30 cellular contexts compared by ENCODE assay signal in genomic region chr3:72069543-72069942, GRCh38.
"Had no signal": no experiment of that assay in that cellular context is flagged by ENCODE, and none has a peak within 500 bp of the region (broad histone marks: within the 10 kb centered on the region; RNA-seq: fewer than 3 reads in every experiment).

No MANE protein-coding gene starts in this region.

- H3K27ac ChIP-seq: colonic mucosa, coronary artery, dorsolateral prefrontal cortex, epithelial cell of prostate, esophagus muscularis mucosa, esophagus squamous epithelium, foreskin keratinocyte, gastrocnemius medialis, gastroesophageal sphincter, heart left ventricle, heart right ventricle, hepatocyte had no signal

- H3K4me1 ChIP-seq: colonic mucosa, esophagus muscularis mucosa, esophagus squamous epithelium, foreskin keratinocyte, gastrocnemius medialis, gastroesophageal sphincter, heart left ventricle had no signal

- H3K9me3 ChIP-seq: colonic mucosa, esophagus muscularis mucosa, esophagus squamous epithelium, gastrocnemius medialis, gastroesophageal sphincter, heart right ventricle had no signal

- H3K36me3 ChIP-seq: colonic mucosa, esophagus muscularis mucosa, esophagus squamous epithelium, gastrocnemius medialis, gastroesophageal sphincter, heart left ventricle, heart right ventricle had no signal

- H3K4me2 ChIP-seq: hepatocyte had no signal

- H3K4me3 Mint-ChIP-seq: dendritic cell treated with granulocyte-macrophage colony-stimulating factor and Interleukin-4, amounts not matched to agents 40 ng/mL and 50 ng/mL, for 4 days; effector memory CD8-positive, alpha-beta T cell; endodermal cell had no signal

- FAIRE-seq: colon, endometrium, endothelial cell of umbilical vein, frontal cortex had no signal

- H3K27me3 ChIP-seq: colonic mucosa, dorsolateral prefrontal cortex, esophagus muscularis mucosa, esophagus squamous epithelium, gastrocnemius medialis, gastroesophageal sphincter, heart left ventricle, heart right ventricle, hepatocyte had no signal

- H3K79me2 ChIP-seq: hepatocyte had no signal

- H3K27ac Mint-ChIP-seq: dendritic cell treated with granulocyte-macrophage colony-stimulating factor and Interleukin-4, amounts not matched to agents 40 ng/mL and 50 ng/mL, for 4 days; endodermal cell had no signal

- H2AFZ ChIP-seq: hepatocyte had no signal

- H3K4me3 ChIP-seq: colonic mucosa, coronary artery, dorsolateral prefrontal cortex, esophagus muscularis mucosa, esophagus squamous epithelium, gastrocnemius medialis, gastroesophageal sphincter, heart left ventricle, heart right ventricle, hepatocyte had no signal

- ATAC-seq: effector memory CD8-positive, alpha-beta T cell; esophagus mucosa; foreskin keratinocyte; gastrocnemius medialis; gastroesophageal sphincter; heart left ventricle; heart right ventricle had no signal

- H3K4me1 Mint-ChIP-seq: endodermal cell had no signal

- DNase-seq: colonic mucosa; cortex of kidney; dermis blood vessel endothelial cell; dorsolateral prefrontal cortex; effector CD4-positive, alpha-beta T cell; effector CD8-positive, alpha-beta T cell; effector memory CD4-positive, alpha-beta T cell; effector memory CD8-positive, alpha-beta T cell; endodermal cell; erythroblast; esophagus squamous epithelium; foreskin fibroblast; foreskin keratinocyte; foreskin melanocyte; gastrocnemius medialis; glutamatergic neuron; head of caudate nucleus; heart left ventricle; heart right ventricle had no signal
